Comparison of ENCODE assay signal across 24 cellular contexts in the genomic region with DNA sequence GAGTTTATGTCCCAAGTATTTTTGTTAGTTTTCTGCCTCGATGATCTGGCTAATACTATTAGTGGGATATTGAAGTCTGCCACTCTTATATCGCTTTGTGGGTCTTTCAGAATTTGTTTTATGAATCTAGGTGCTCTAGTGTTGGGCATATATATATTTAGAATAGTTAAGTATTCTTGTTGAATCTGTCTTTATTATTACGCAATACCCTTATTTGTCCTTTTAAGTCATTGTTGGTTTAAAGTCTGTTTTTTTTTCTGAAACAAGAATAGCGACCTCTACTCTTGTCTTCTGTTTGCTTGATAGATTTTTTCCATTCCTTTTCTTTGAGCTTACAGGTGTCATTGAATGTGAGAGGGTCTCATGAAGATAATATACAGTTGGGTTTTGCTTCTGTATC.
DNase-seq lines count a peak whose midpoint lies in the region; ATAC-seq, FAIRE-seq and TF ChIP-seq lines count a peak whose summit lies in the region.
"Had no signal": no experiment of that assay in that cellular context is flagged by ENCODE, and none has a peak within 500 bp of the region (broad histone marks: within the 10 kb centered on the region; RNA-seq: fewer than 3 reads in every experiment).

No MANE protein-coding gene starts in this region.

- H2AFZ ChIP-seq in HepG2 (ENCODE audit: low read length) (no peak overlapping the region), K562 (ENCODE audit: low read depth, low read length) (no peak overlapping the region), Karpas-422 (ENCODE audit: low read length) (no peak overlapping the region)

- TF ChIP-seq RAD21 in HepG2 (CRISPR knock-in tag; IDR thresholded peaks at IDR 0.05) (no peak), K562 (CRISPR knock-in tag; conservative IDR thresholded peaks at IDR 0.05 in 1 of 2, IDR thresholded peaks at IDR 0.05 in 1 of 2) (no peak)

- H3K9me3 ChIP-seq in HepG2 (ENCODE audit: low read length) (no peaks in the 10 kb centered on the region), right lobe of liver (no peaks in the 10 kb centered on the region), K562 (replicated peaks; ENCODE audit: control insufficient read depth, insufficient read depth, low read depth, low read length) (no peaks in the 10 kb centered on the region), Karpas-422 (ENCODE audit: low read length) (no peaks in the 10 kb centered on the region)
- H3K9me3 ChIP-seq: BE2C had no signal

- H3K9me1 ChIP-seq in K562 (ENCODE audit: control insufficient read depth, insufficient read depth, low read length): no peaks in the 10 kb centered on the region

- FAIRE-seq in HepG2 (lab: Jason Lieb, UNC) (no peak), K562 (lab: Jason Lieb, UNC) (no peak)
- FAIRE-seq: GM12892, GM18507 had no signal

- H3K36me3 ChIP-seq in HepG2 (replicated peaks in 1 of 2; ENCODE audit: control insufficient read depth in 1 of 2, insufficient read depth in 2 of 2, low read length in 2 of 2): no peaks in the 10 kb centered on the region
- H3K36me3 ChIP-seq in right lobe of liver: no peaks in the 10 kb centered on the region
- no peaks in the 10 kb centered on the region for H3K36me3 ChIP-seq in K562 (ENCODE audit: control insufficient read depth, insufficient read depth, low read length)
- H3K36me3 ChIP-seq in Karpas-422 (ENCODE audit: insufficient read depth, low read length): no peaks in the 10 kb centered on the region
- H3K36me3 ChIP-seq: BE2C, BLaER1 had no signal

- no peaks in the 10 kb centered on the region for H3K9me2 ChIP-seq in Karpas-422 (replicated peaks; ENCODE audit: insufficient read depth, low read length)

- ATAC-seq in HepG2 (no peak), right lobe of liver (no peak), K562 (no peak)
- ATAC-seq: GM12878 had no signal

- DNase-seq in HepG2 (ENCODE audit: low spot score) (no peak), right lobe of liver (no peak), K562 (ENCODE audit: extremely low read depth in 1 of 4, low spot score in 3 of 4) (no peak), pons (ENCODE audit: low spot score) (no peak), Karpas-422 (no peak)
- DNase-seq: ACHN; BE2C; C1 segment of cervical spinal cord; CD4-positive, alpha-beta memory T cell; CD4-positive, CD25-positive, alpha-beta regulatory T cell; CD8-positive, alpha-beta memory T cell; COR-L47; DMS 273 treated with DMSO at 0.1 percent for 48 hours; DMS153; DMS53; DMS79; DND-41; EL; GDM1 had no signal

- WGBS in HepG2 (ENCODE audit: low lambda C conversion rate): 21% methylated on average over 4 of the region's 4 CpGs
- WGBS in right lobe of liver (ENCODE audit: insufficient coverage, low coverage, low lambda C conversion rate, missing lambda C conversion rate): 75% methylated on average over 4 of the region's 4 CpGs
- 0% methylated on average over 4 of the region's 4 CpGs for WGBS in K562 (ENCODE audit: insufficient coverage, low coverage, missing lambda C conversion rate)

- H3K79me2 ChIP-seq in HepG2 (ENCODE audit: insufficient read depth, low read length) (no peaks in the 10 kb centered on the region), K562 (ENCODE audit: control insufficient read depth, insufficient read depth, low read length) (no peaks in the 10 kb centered on the region), Karpas-422 (ENCODE audit: low read length) (no peaks in the 10 kb centered on the region)

- no peaks in the 10 kb centered on the region for H3K27me3 ChIP-seq in HepG2 (ENCODE audit: control insufficient read depth in 1 of 2, insufficient read depth in 2 of 2, low read length in 2 of 2)
- no peaks in the 10 kb centered on the region for H3K27me3 ChIP-seq in right lobe of liver
- H3K27me3 ChIP-seq in K562 (ENCODE audit: control insufficient read depth in 2 of 2, insufficient read depth in 2 of 2, low read length in 2 of 2): no peaks in the 10 kb centered on the region
- no peaks in the 10 kb centered on the region for H3K27me3 ChIP-seq in Karpas-422 (ENCODE audit: low read length)
- H3K27me3 ChIP-seq: BE2C, BLaER1 had no signal

- H3K4me2 ChIP-seq in HepG2 (ENCODE audit: low read depth, low read length): no peak overlapping the region
- no peak overlapping the region for H3K4me2 ChIP-seq in K562 (ENCODE audit: insufficient read depth, low read length)
- no peak overlapping the region for H3K4me2 ChIP-seq in Karpas-422 (ENCODE audit: low read depth, low read length, poor library complexity, severe bottlenecking)
- H3K4me2 ChIP-seq: BLaER1 had no signal

- BruUV-seq in HepG2 (replicated peaks; lab: Mats Ljungman, UMichigan): no TSS peak
- no TSS peak for BruUV-seq in K562 (replicated peaks; lab: Mats Ljungman, UMichigan)

- in situ Hi-C loops in HepG2 (cut with HindIII; ENCODE audit: extremely low pct_ligation_motif_present, low pct_unique_long_range_greater_than_20kb): no loop called here
- in situ Hi-C loops in K562 (cut with MboI): no loop called here

- H3K4me3 ChIP-seq in HepG2 (replicated peaks in 1 of 3; ENCODE audit: insufficient read depth in 1 of 3, low read depth in 2 of 3, low read length in 3 of 3) (no peak overlapping the region), right lobe of liver (no peak overlapping the region), K562 (no peak overlapping the region), Karpas-422 (ENCODE audit: low read length) (no peak overlapping the region)
- H3K4me3 ChIP-seq: BLaER1, GM12878 had no signal

- H3K27ac ChIP-seq in HepG2 (ENCODE audit: extremely low read length, insufficient read depth, low read length) (no peak overlapping the region), right lobe of liver (no peak overlapping the region), K562 (ENCODE audit: extremely low read depth, low read depth, low read length) (no peak overlapping the region), Karpas-422 (ENCODE audit: low read length) (no peak overlapping the region)
- H3K27ac ChIP-seq: 22Rv1, BLaER1 had no signal

- POLR2A ChIA-PET in HepG2 (lab: Yijun Ruan, JAX) (no interaction called here), K562 (lab: Yijun Ruan, JAX) (no interaction called here)

- no peak overlapping the region for H3K9ac ChIP-seq in HepG2 (ENCODE audit: insufficient read depth, low read depth, low read length)
- H3K9ac ChIP-seq in K562 (ENCODE audit: insufficient read depth in 1 of 2, low read depth in 2 of 2, low read length in 2 of 2): no peak overlapping the region
- H3K9ac ChIP-seq in Karpas-422 (ENCODE audit: low read length): no peak overlapping the region
- H3K9ac ChIP-seq: BLaER1 had no signal

- H3K4me1 ChIP-seq in HepG2 (ENCODE audit: insufficient read depth, low read length): no peaks in the 10 kb centered on the region
- no peaks in the 10 kb centered on the region for H3K4me1 ChIP-seq in right lobe of liver
- H3K4me1 ChIP-seq in K562 (replicated peaks in 1 of 2; ENCODE audit: control insufficient read depth in 2 of 2, insufficient read depth in 2 of 2, low read length in 2 of 2): no peaks in the 10 kb centered on the region
- no peaks in the 10 kb centered on the region for H3K4me1 ChIP-seq in Karpas-422 (ENCODE audit: low read length)
- H3K4me1 ChIP-seq: BE2C, BLaER1 had no signal

- TF ChIP-seq POLR2A in HepG2 (IDR thresholded peaks at IDR 0.05; ENCODE audit: insufficient read depth in 1 of 2, low read depth in 2 of 2, low read length in 2 of 2) (no peak), right lobe of liver (IDR thresholded peaks at IDR 0.05) (no peak), K562 (conservative IDR thresholded peaks at IDR 0.05) (no peak)

- TF ChIP-seq EP300 in HepG2 (IDR thresholded peaks at IDR 0.05; ENCODE audit: low read depth in 2 of 2, low read length in 2 of 2) (no peak), HepG2 (CRISPR knock-in tag; IDR thresholded peaks at IDR 0.05; ENCODE audit: borderline replicate concordance) (no peak), K562 (IDR thresholded peaks at IDR 0.05; ENCODE audit: low read length) (no peak)

- TF ChIP-seq CTCF in HepG2 (CRISPR knock-in tag; IDR thresholded peaks at IDR 0.05): no peak
- no peak for TF ChIP-seq CTCF in right lobe of liver (IDR thresholded peaks at IDR 0.05)
- TF ChIP-seq CTCF in K562 (IDR thresholded peaks at IDR 0.05 in 2 of 3, conservative IDR thresholded peaks at IDR 0.05 in 1 of 3; ENCODE audit: insufficient read depth in 2 of 3, low read depth in 1 of 3, low read length in 3 of 3): no peak

- no peaks in the 10 kb centered on the region for H4K20me1 ChIP-seq in HepG2 (ENCODE audit: insufficient read depth, low read length)
- no peaks in the 10 kb centered on the region for H4K20me1 ChIP-seq in K562 (replicated peaks; ENCODE audit: control insufficient read depth, insufficient read depth, low read length)
- H4K20me1 ChIP-seq in Karpas-422 (ENCODE audit: insufficient read depth, low read depth, low read length): no peaks in the 10 kb centered on the region
- H4K20me1 ChIP-seq: BLaER1 had no signal

- CTCF ChIA-PET in HepG2 (lab: Yijun Ruan, JAX; ENCODE audit: low intra/inter-chr PET ratio, low total read pairs): no interaction called here
- CTCF ChIA-PET in K562 (lab: Yijun Ruan, JAX; ENCODE audit: low intra/inter-chr PET ratio): no interaction called here

- intact Hi-C loops in HepG2 (cut with micrococcal nuclease; ENCODE audit: unreplicated experiment): loop anchor here (5.0 kb wide), 1 partner anchor 1004 kb away; no protein-coding TSS in a partner anchor
- intact Hi-C loops in right lobe of liver (cut with DNase I): no loop called here
- intact Hi-C loops in K562 (cut with micrococcal nuclease): no loop called here

TF ChIP-seq in HepG2, 621 proteins besides CTCF, POLR2A, EP300 and RAD21:
- TF ChIP-seq KAT7 (CRISPR knock-in tag; IDR thresholded peaks at IDR 0.05; ENCODE audit: borderline replicate concordance) (no peak), CEBPB (IDR thresholded peaks at IDR 0.05; ENCODE audit: borderline replicate concordance, low read depth, low read length) (peak; percentile 77; the same call in 1 of the 2 replicates)

TF ChIP-seq in K562, 482 proteins besides CTCF, POLR2A, EP300 and RAD21:
- TF ChIP-seq IRF9 (tag; IDR thresholded peaks at IDR 0.05) (peak; percentile 46; the same call in 1 of the 2 replicates), ZC3H11A (IDR thresholded peaks at IDR 0.05; ENCODE audit: low read depth, low read length) (no peak), CEBPG (CRISPR knock-in tag; IDR thresholded peaks at IDR 0.05) (no peak), CEBPG (tag; conservative IDR thresholded peaks at IDR 0.05 in 1 of 2, IDR thresholded peaks at IDR 0.05 in 1 of 2) (peak; percentile 41 to 98; a peak in 3 of 4 replicates), MYNN (IDR thresholded peaks at IDR 0.05) (no peak), MYNN (CRISPR knock-in tag; IDR thresholded peaks at IDR 0.05) (no peak), CEBPB (tag; IDR thresholded peaks at IDR 0.05) (peak; percentile 87), STAG1 (CRISPR knock-in tag; IDR thresholded peaks at IDR 0.05; ENCODE audit: borderline replicate concordance) (no peak)

Comparison
In these comparisons a context has a peak if more than half of its experiments do, and no peak if none do; other contexts are left out.
1. Of the 241 proteins assayed by ChIP-seq in both HepG2 and K562: peak only in HepG2: none; only in K562: CEBPG and IRF9; in both: CEBPB; in neither: 238.